Comparison of ENCODE assay signal across 8 cellular contexts in genomic region chr4:123488916-123489315, GRCh38.
DNase-seq lines count a peak whose midpoint lies in the region; ATAC-seq, FAIRE-seq and TF ChIP-seq lines count a peak whose summit lies in the region.

No MANE protein-coding gene starts in this region.

- H3K27ac ChIP-seq in A549 (peak overlapping the region in 1 of 2 experiments; percentile 43; a peak in 2 of 6 replicates), small intestine (ENCODE audit: low read depth in 1 of 2, low read length in 1 of 2) (no peak overlapping the region), uterus (no peak overlapping the region)

- peak overlapping the region; percentile 54 for H3K4me2 ChIP-seq in A549

- CTCF ChIA-PET in A549 (lab: Yijun Ruan, JAX): interaction anchor here (0.6 kb wide), 1 partner anchor 792 kb away, joined by 3 read pairs; no protein-coding TSS in a partner anchor
- CTCF ChIA-PET in HEK293T (lab: Yijun Ruan, JAX): interaction anchor here (0.6 kb wide), 1 partner anchor 106 kb away, joined by 5 read pairs; no protein-coding TSS in a partner anchor

- intact Hi-C loops in uterus (cut with DNase I; ENCODE audit: low total_unique reads): no loop called here

- no peak for TF ChIP-seq RAD21 in A549 (conservative IDR thresholded peaks at IDR 0.05 in 1 of 2, IDR thresholded peaks at IDR 0.05 in 1 of 2)

- peak; percentile 40 to 69 for DNase-seq in A549 (ENCODE audit: low read depth in 1 of 2, low spot score in 1 of 2)
- peak; percentile 36 for DNase-seq in HTR-8/SVneo (ENCODE audit: insufficient read length, low spot score)
- peak; percentile 71 for DNase-seq in astrocyte of the hippocampus (ENCODE audit: low read depth, low spot score)
- peak; percentile 65 for DNase-seq in small intestine
- no peak for DNase-seq in stimulated activated naive CD4-positive, alpha-beta T cell treated with Interleukin-2 at 50 U/mL for 16 hours (lab: John Stamatoyannopoulos, UW)
- no peak for DNase-seq in uterus
- no peak for DNase-seq in HEK293T (ENCODE audit: extremely low spot score)

- H3K4me1 ChIP-seq in A549 (peaks cover 6% of the 10 kb centered on the region; the same call in 1 of the 3 replicates), small intestine (ENCODE audit: control insufficient read depth in 2 of 2, insufficient read depth in 1 of 2, low read depth in 1 of 2, low read length in 1 of 2) (no peaks in the 10 kb centered on the region), uterus (no peaks in the 10 kb centered on the region)

- H3K36me3 ChIP-seq in small intestine (ENCODE audit: control insufficient read depth in 2 of 2, insufficient read depth in 2 of 2, low read length in 2 of 2): no peaks in the 10 kb centered on the region
- H3K36me3 ChIP-seq in uterus: no peaks in the 10 kb centered on the region

- 12% methylated on average over 5 of the region's 5 CpGs for WGBS in A549 (ENCODE audit: missing lambda C conversion rate)
- 39 to 52% (median 44%) methylated on average over 5 of the region's 5 CpGs for WGBS in small intestine, 3 donors

- TF ChIP-seq CTCF in A549 (IDR thresholded peaks at IDR 0.05) (no peak), uterus (IDR thresholded peaks at IDR 0.05) (no peak)

- no peak for FAIRE-seq in A549 (lab: Jason Lieb, UNC)
- peak; percentile 58 for FAIRE-seq in HTR-8/SVneo (lab: Jason Lieb, UNC)
- FAIRE-seq in small intestine (lab: Jason Lieb, UNC): no peak

- TF ChIP-seq EP300 in A549 (IDR thresholded peaks at IDR 0.05): no peak

- TF ChIP-seq POLR2A in A549 (IDR thresholded peaks at IDR 0.05; ENCODE audit: low read length) (no peak), uterus (IDR thresholded peaks at IDR 0.05) (no peak)

- no peaks in the 10 kb centered on the region for H3K9me3 ChIP-seq in A549
- no peaks in the 10 kb centered on the region for H3K9me3 ChIP-seq in small intestine (ENCODE audit: control insufficient read depth, low read depth)
- H3K9me3 ChIP-seq in uterus: no peaks in the 10 kb centered on the region

- ATAC-seq in A549 (peak; percentile 84 to 97), GM19463 (IDR thresholded peaks at IDR 0.05; ENCODE audit: unreplicated experiment) (peak; percentile 97)

- H3K27me3 ChIP-seq in small intestine (ENCODE audit: control insufficient read depth in 2 of 2, insufficient read depth in 2 of 2, low read length in 2 of 2) (no peaks in the 10 kb centered on the region), uterus (no peaks in the 10 kb centered on the region)

- H3K4me3 ChIP-seq in A549: no peak overlapping the region
- no peak overlapping the region for H3K4me3 ChIP-seq in small intestine (ENCODE audit: low read depth in 1 of 2, low read length in 2 of 2)
- H3K4me3 ChIP-seq in uterus: no peak overlapping the region

- POLR2A ChIA-PET in A549 (lab: Yijun Ruan, JAX): no interaction called here
- POLR2A ChIA-PET in HEK293T (lab: Yijun Ruan, JAX): no interaction called here

TF ChIP-seq in A549, 52 proteins besides CTCF, POLR2A, EP300 and RAD21:
- no peak for TF ChIP-seq ZSCAN20 (CRISPR knock-in tag; IDR thresholded peaks at IDR 0.05)
- no peak for TF ChIP-seq FOSL2 (IDR thresholded peaks at IDR 0.05)
- peak; percentile 52 for TF ChIP-seq FOSL2 (CRISPR knock-in tag; IDR thresholded peaks at IDR 0.05)
- TF ChIP-seq ATOH8 (CRISPR knock-in tag; IDR thresholded peaks at IDR 0.05; ENCODE audit: low read depth): no peak
- TF ChIP-seq USF2 (IDR thresholded peaks at IDR 0.05): peak; percentile 53; the same call in 1 of the 2 replicates

TF ChIP-seq in HEK293T, 16 proteins besides CTCF, POLR2A, EP300 and RAD21:
- no peak for TF ChIP-seq PKNOX1 (IDR thresholded peaks at IDR 0.05)
- TF ChIP-seq CTBP1 (IDR thresholded peaks at IDR 0.05; ENCODE audit: borderline replicate concordance): no peak
- TF ChIP-seq FOXM1 (IDR thresholded peaks at IDR 0.05; ENCODE audit: borderline replicate concordance): no peak
- no peak for TF ChIP-seq SUZ12 (IDR thresholded peaks at IDR 0.05)
- TF ChIP-seq FOXA1 (IDR thresholded peaks at IDR 0.05): no peak
- no peak for TF ChIP-seq ARNT (IDR thresholded peaks at IDR 0.05)
- no peak for TF ChIP-seq HDGF (IDR thresholded peaks at IDR 0.05; ENCODE audit: borderline replicate concordance)
- TF ChIP-seq FOXK2 (IDR thresholded peaks at IDR 0.05): no peak
- no peak for TF ChIP-seq LEF1 (IDR thresholded peaks at IDR 0.05; ENCODE audit: borderline replicate concordance)
- no peak for TF ChIP-seq BHLHE40 (IDR thresholded peaks at IDR 0.05; ENCODE audit: borderline replicate concordance)
- no peak for TF ChIP-seq ELF4 (IDR thresholded peaks at IDR 0.05)
- TF ChIP-seq SP1 (IDR thresholded peaks at IDR 0.05): no peak
- no peak for TF ChIP-seq NFRKB (IDR thresholded peaks at IDR 0.05)
- no peak for TF ChIP-seq L3MBTL2 (conservative IDR thresholded peaks at IDR 0.05)
- TF ChIP-seq ZNF384 (IDR thresholded peaks at IDR 0.05): no peak
- TF ChIP-seq TARDBP (IDR thresholded peaks at IDR 0.05): no peak

Comparison
In these comparisons a context has a peak if more than half of its experiments do, and no peak if none do; other contexts are left out.
1. DNase-seq: peak in A549 (2 of 2), HTR-8/SVneo (single experiment), astrocyte of the hippocampus (single experiment) and small intestine (single experiment); none in stimulated activated naive CD4-positive, alpha-beta T cell treated with Interleukin-2 at 50 U/mL for 16 hours (single experiment), uterus (0 of 2) and HEK293T (single experiment).